ENCODE assay signal across 1 cellular context in genomic region chr17:21239680-21240374, GRCh38.
TF ChIP-seq lines count a peak whose summit lies in the region.

No MANE protein-coding gene starts in this region.

TF ChIP-seq in WTC11, 78 proteins besides CTCF, POLR2A, EP300 and RAD21 (continued from another document):
- TF ChIP-seq, protein P1, sequence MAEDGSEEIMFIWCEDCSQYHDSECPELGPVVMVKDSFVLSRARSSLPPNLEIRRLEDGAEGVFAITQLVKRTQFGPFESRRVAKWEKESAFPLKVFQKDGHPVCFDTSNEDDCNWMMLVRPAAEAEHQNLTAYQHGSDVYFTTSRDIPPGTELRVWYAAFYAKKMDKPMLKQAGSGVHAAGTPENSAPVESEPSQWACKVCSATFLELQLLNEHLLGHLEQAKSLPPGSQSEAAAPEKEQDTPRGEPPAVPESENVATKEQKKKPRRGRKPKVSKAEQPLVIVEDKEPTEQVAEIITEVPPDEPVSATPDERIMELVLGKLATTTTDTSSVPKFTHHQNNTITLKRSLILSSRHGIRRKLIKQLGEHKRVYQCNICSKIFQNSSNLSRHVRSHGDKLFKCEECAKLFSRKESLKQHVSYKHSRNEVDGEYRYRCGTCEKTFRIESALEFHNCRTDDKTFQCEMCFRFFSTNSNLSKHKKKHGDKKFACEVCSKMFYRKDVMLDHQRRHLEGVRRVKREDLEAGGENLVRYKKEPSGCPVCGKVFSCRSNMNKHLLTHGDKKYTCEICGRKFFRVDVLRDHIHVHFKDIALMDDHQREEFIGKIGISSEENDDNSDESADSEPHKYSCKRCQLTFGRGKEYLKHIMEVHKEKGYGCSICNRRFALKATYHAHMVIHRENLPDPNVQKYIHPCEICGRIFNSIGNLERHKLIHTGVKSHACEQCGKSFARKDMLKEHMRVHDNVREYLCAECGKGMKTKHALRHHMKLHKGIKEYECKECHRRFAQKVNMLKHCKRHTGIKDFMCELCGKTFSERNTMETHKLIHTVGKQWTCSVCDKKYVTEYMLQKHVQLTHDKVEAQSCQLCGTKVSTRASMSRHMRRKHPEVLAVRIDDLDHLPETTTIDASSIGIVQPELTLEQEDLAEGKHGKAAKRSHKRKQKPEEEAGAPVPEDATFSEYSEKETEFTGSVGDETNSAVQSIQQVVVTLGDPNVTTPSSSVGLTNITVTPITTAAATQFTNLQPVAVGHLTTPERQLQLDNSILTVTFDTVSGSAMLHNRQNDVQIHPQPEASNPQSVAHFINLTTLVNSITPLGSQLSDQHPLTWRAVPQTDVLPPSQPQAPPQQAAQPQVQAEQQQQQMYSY (CRISPR knock-in tag; IDR thresholded peaks at IDR 0.05): no peak
- TF ChIP-seq RELA (CRISPR knock-in tag; IDR thresholded peaks at IDR 0.05; ENCODE audit: borderline replicate concordance): no peak
